24 cellular contexts compared by ENCODE assay signal in the genomic region with DNA sequence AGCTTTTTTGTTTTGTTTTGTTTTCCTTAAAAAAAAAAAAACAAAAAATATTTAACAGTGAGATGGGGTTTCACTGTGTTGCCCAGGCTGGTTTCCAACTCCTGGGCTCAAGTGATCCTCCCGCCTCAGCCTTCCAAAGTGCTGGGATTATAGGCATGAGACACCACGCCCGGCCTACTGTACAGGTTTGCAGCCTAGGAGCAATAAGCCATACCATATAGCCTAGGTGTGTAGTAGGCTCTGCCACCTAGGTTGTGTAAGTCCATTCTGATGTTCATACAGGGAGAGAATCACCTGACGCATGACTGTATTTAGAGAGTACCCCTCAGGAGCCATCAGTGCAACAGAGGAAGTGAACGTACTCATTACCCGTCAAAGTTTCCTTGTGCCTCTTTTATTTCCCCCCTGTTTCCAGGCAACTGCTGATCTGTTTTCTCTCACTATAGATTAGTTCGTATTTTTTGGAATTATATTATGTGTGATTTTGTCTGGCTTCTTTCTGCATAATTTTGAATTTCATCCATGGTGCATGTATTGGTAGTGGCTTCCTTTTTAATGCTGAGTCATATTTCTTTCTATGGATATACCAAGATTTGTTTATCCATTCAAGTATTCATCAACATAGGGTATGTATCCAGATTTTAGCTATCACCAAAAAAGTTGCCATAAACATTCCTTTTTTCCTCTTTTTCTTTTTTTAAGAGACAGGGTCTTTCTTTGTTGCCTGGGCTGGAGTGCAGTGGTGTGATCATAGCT. TPM values are rescaled to one million over a fixed set of nuclear protein-coding genes. Genes with fewer than 3 reads are reported as not detected.
DNase-seq lines count a peak whose midpoint lies in the region; ATAC-seq, FAIRE-seq and TF ChIP-seq lines count a peak whose summit lies in the region.
"Had no signal": no experiment of that assay in that cellular context is flagged by ENCODE, and none has a peak within 500 bp of the region (broad histone marks: within the 10 kb centered on the region; RNA-seq: fewer than 3 reads in every experiment).

No MANE protein-coding gene starts in this region.

- WGBS in K562 (ENCODE audit: insufficient coverage, low coverage, missing lambda C conversion rate), result 96% methylated on average over 7 of the region's 7 CpGs

- H3K9me3 ChIP-seq in CD8-positive, alpha-beta T cell (ENCODE audit: low read length), result no peaks in the 10 kb centered on the region
- H3K9me3 ChIP-seq in K562 (replicated peaks; ENCODE audit: control insufficient read depth, insufficient read depth, low read depth, low read length), result no peaks in the 10 kb centered on the region
- H3K9me3 ChIP-seq: BLaER1 had no signal

- peaks cover 3% of the 10 kb centered on the region for H3K4me1 Mint-ChIP-seq in CD8-positive, alpha-beta T cell (ENCODE audit: low read depth)
- H3K4me1 Mint-ChIP-seq in osteocyte (ENCODE audit: unreplicated experiment), result no peaks in the 10 kb centered on the region

- no peaks in the 10 kb centered on the region for H3K27me3 ChIP-seq in CD8-positive, alpha-beta T cell (ENCODE audit: insufficient read depth, low read length)
- no peaks in the 10 kb centered on the region for H3K27me3 ChIP-seq in K562 (ENCODE audit: control insufficient read depth in 2 of 2, insufficient read depth in 2 of 2, low read length in 2 of 2)
- H3K27me3 ChIP-seq: BLaER1 had no signal

- intact Hi-C loops in CD8-positive, alpha-beta T cell (cut with DNase I, micrococcal nuclease), result no loop called here
- intact Hi-C loops in K562 (cut with micrococcal nuclease), result no loop called here

- POLR2A ChIA-PET in CD8-positive, alpha-beta T cell (lab: Charles Lee), result no interaction called here
- POLR2A ChIA-PET in K562 (lab: Yijun Ruan, JAX), result interaction anchor here (0.6 to 2.2 kb wide), 2 partner anchors 10 to 220 kb away, joined by 3 to 7 read pairs; partner anchors contain the start of gene ACAD9

- BruUV-seq in K562 (replicated peaks; lab: Mats Ljungman, UMichigan), result no TSS peak

- H3K27ac Mint-ChIP-seq in CD8-positive, alpha-beta T cell, result peak overlapping the region; percentile 9
- H3K27ac Mint-ChIP-seq in osteocyte (ENCODE audit: unreplicated experiment), result peak overlapping the region; percentile 4

- no peak for TF ChIP-seq EP300 in K562 (IDR thresholded peaks at IDR 0.05; ENCODE audit: low read length)

- peaks cover under 1% of the 10 kb centered on the region for H3K4me1 ChIP-seq in CD8-positive, alpha-beta T cell (ENCODE audit: insufficient read depth, low read length)
- no peaks in the 10 kb centered on the region; a peak in 1 of 5 replicates for H3K4me1 ChIP-seq in K562 (replicated peaks in 1 of 2; ENCODE audit: control insufficient read depth in 2 of 2, insufficient read depth in 2 of 2, low read length in 2 of 2)

- H3K9me1 ChIP-seq in K562 (ENCODE audit: control insufficient read depth, insufficient read depth, low read length), result no peaks in the 10 kb centered on the region

- H3K36me3 Mint-ChIP-seq in CD8-positive, alpha-beta T cell, result peaks cover 53% of the 10 kb centered on the region
- H3K36me3 Mint-ChIP-seq in osteocyte (ENCODE audit: unreplicated experiment), result peaks cover 21% of the 10 kb centered on the region

- H3K36me3 ChIP-seq in CD8-positive, alpha-beta T cell (ENCODE audit: insufficient read depth, low read length), result peaks cover 9% of the 10 kb centered on the region
- peaks cover 43% of the 10 kb centered on the region; the same call in 2 of the 3 replicates for H3K36me3 ChIP-seq in K562 (ENCODE audit: control insufficient read depth, insufficient read depth, low read length)

- no peak overlapping the region for H3K4me3 Mint-ChIP-seq in CD8-positive, alpha-beta T cell
- H3K4me3 Mint-ChIP-seq in osteocyte (ENCODE audit: unreplicated experiment), result no peak overlapping the region
- H3K4me3 Mint-ChIP-seq: CD4-positive, alpha-beta memory T cell; IgD-negative memory B cell had no signal

- H3K27me3 Mint-ChIP-seq in CD8-positive, alpha-beta T cell (ENCODE audit: low read depth), result no peaks in the 10 kb centered on the region
- no peaks in the 10 kb centered on the region for H3K27me3 Mint-ChIP-seq in osteocyte (ENCODE audit: unreplicated experiment)
- H3K27me3 Mint-ChIP-seq: CD4-positive, alpha-beta memory T cell; IgD-negative memory B cell had no signal

- H3K4me2 ChIP-seq in K562 (ENCODE audit: insufficient read depth, low read length), result no peak overlapping the region
- H3K4me2 ChIP-seq: BLaER1 had no signal

- no peak overlapping the region for H3K4me3 ChIP-seq in CD8-positive, alpha-beta T cell (ENCODE audit: low read depth, low read length)
- H3K4me3 ChIP-seq in K562, result no peak overlapping the region
- H3K4me3 ChIP-seq: BLaER1 had no signal

- no peak for FAIRE-seq in K562 (lab: Jason Lieb, UNC)
- FAIRE-seq: GM12891, H1, HTR-8/SVneo had no signal

- no peak overlapping the region for H3K27ac ChIP-seq in CD8-positive, alpha-beta T cell (ENCODE audit: low read depth, low read length)
- H3K27ac ChIP-seq in K562 (ENCODE audit: extremely low read depth, low read depth, low read length), result no peak overlapping the region; the same call in 2 of the 3 replicates
- H3K27ac ChIP-seq: BLaER1 had no signal

- no peak for TF ChIP-seq POLR2A in K562 (conservative IDR thresholded peaks at IDR 0.05)

- no peak overlapping the region for H3K9ac ChIP-seq in K562 (ENCODE audit: insufficient read depth in 1 of 2, low read depth in 2 of 2, low read length in 2 of 2)
- H3K9ac ChIP-seq: BLaER1 had no signal

- no peaks in the 10 kb centered on the region for H3K9me3 Mint-ChIP-seq in CD8-positive, alpha-beta T cell
- H3K9me3 Mint-ChIP-seq in osteocyte (ENCODE audit: unreplicated experiment), result no peaks in the 10 kb centered on the region
- H3K9me3 Mint-ChIP-seq: CD4-positive, alpha-beta memory T cell; IgD-negative memory B cell had no signal

- peak; percentile 27 for DNase-seq in activated effector memory CD4-positive, alpha-beta T cell treated with anti-CD3 and anti-CD28 coated beads, Interleukin-2, amount 50 U/mL, for 16 hours
- DNase-seq in activated effector memory CD4-positive, alpha-beta T cell treated with Interleukin-2 at 50 U/mL for 16 hours, result no peak
- no peak for DNase-seq in CD8-positive, alpha-beta T cell
- DNase-seq in K562 (ENCODE audit: extremely low read depth in 1 of 4, low spot score in 3 of 4) (no peak), osteocyte (ENCODE audit: extremely low spot score, unreplicated experiment) (no peak), T-helper 2 cell (no peak)
- DNase-seq in effector CD8-positive, alpha-beta T cell (lab: John Stamatoyannopoulos, UW), result no peak
- DNase-seq: ACHN; CD4-positive, alpha-beta memory T cell; DMS153; Karpas-422; MV-4-11; NCI-H1105 treated with DMSO at 0.1 percent for 48 hours; NCI-H2029 treated with DMSO at 0.1 percent for 48 hours; NCI-H226; NCI-H510A treated with DMSO at 0.1 percent for 48 hours; NCI-H748 treated with DMSO at 0.1 percent for 48 hours; SIG-M5 had no signal

- CTCF ChIA-PET in CD8-positive, alpha-beta T cell (lab: Charles Lee), result interaction anchor here (1.0 kb wide), 1 partner anchor 94 kb away, joined by 3 read pairs; no protein-coding TSS in a partner anchor
- CTCF ChIA-PET in K562 (lab: Yijun Ruan, JAX; ENCODE audit: low intra/inter-chr PET ratio), result no interaction called here

- no peak overlapping the region for H2AFZ ChIP-seq in K562 (ENCODE audit: low read depth, low read length)

- no peak for ATAC-seq in CD8-positive, alpha-beta T cell
- ATAC-seq in K562 (no peak), GM21619 (IDR thresholded peaks at IDR 0.05; ENCODE audit: unreplicated experiment) (no peak)

- H4K20me1 ChIP-seq in K562 (replicated peaks; ENCODE audit: control insufficient read depth, insufficient read depth, low read length), result no peaks in the 10 kb centered on the region

- 0 out of 3 replicates have a peak, but pooled peaks cover under 1% of the 10 kb centered on the region for H3K79me2 ChIP-seq in K562 (ENCODE audit: control insufficient read depth, insufficient read depth, low read length)

- in situ Hi-C loops in K562 (cut with MboI), result no loop called here

- no peak for TF ChIP-seq CTCF in CD8-positive, alpha-beta T cell (IDR thresholded peaks at IDR 0.05)
- no peak for TF ChIP-seq CTCF in K562 (IDR thresholded peaks at IDR 0.05 in 2 of 3, conservative IDR thresholded peaks at IDR 0.05 in 1 of 3; ENCODE audit: insufficient read depth in 2 of 3, low read depth in 1 of 3, low read length in 3 of 3)
- no peak for TF ChIP-seq CTCF in osteocyte (IDR thresholded peaks at IDR 0.05)

- no peak for TF ChIP-seq RAD21 in K562 (CRISPR knock-in tag; conservative IDR thresholded peaks at IDR 0.05 in 1 of 2, IDR thresholded peaks at IDR 0.05 in 1 of 2)

TF ChIP-seq in K562, 482 proteins besides CTCF, POLR2A, EP300 and RAD21 (continues in another document):
- TF ChIP-seq MAFG (tag; conservative IDR thresholded peaks at IDR 0.05), result peak; percentile 59
- TF ChIP-seq NCOA1 (IDR thresholded peaks at IDR 0.05; ENCODE audit: low read depth), result no peak

RNA-seq across cellular contexts. Expression of gene ACAD9, which starts 9.9 kb away (rescaled TPM):
- total RNA-seq in CD8-positive, alpha-beta T cell, result 10 to 100 TPM; 43.1 to 47.1 TPM
- total RNA-seq in K562 (2011; cell fraction: chromatin; rRNA removed; ENCODE audit: low replicate concordance), result 67.4 and 149 TPM in 2 replicates
- 104 and 107 TPM in 2 replicates for total RNA-seq in K562 (2011; cell fraction: nucleolus; rRNA removed)
- 71.4 and 73.7 TPM in 2 replicates for total RNA-seq in K562 (2011; cell fraction: nucleoplasm; rRNA removed)
- total RNA-seq in K562 (2014; rRNA removed) (30.1 and 31.2 TPM in 2 replicates), K562 (2014; rRNA removed; fragmentation: Illumina TruSeq; extraction: Trizol) (16.1 and 17.5 TPM in 2 replicates), K562 (2015; rRNA removed; fragmentation: Illumina TruSeq; extraction: Trizol) (22.5 and 22.8 TPM in 2 replicates), K562 (2021) (30.3 and 32.6 TPM in 2 replicates), osteocyte (45.4 and 50.8 TPM in 2 replicates)
- polyA plus RNA-seq in K562 (2011; rRNA removed) (18.1 and 21.3 TPM in 2 replicates), K562 (2014; fragmentation: Illumina TruSeq; extraction: Trizol) (25.8 and 27.3 TPM in 2 replicates), K562 (2014; fragmentation: Nextera tagmentation; extraction: Ambion mirVana) (10 to 100 TPM; 10.2 to 11.2 TPM), K562 (2014; rRNA removed) (28.1 and 30.2 TPM in 2 replicates)
- 18.4 and 28.1 TPM in 2 replicates for polyA plus RNA-seq in K562 (2011; cell fraction: cytosol; rRNA removed)
- polyA plus RNA-seq in K562 (2011; cell fraction: nucleus; rRNA removed), result 56.6 and 83.3 TPM in 2 replicates
- polyA plus RNA-seq in K562 (2012), result 20.0 and 24.2 TPM in 2 replicates
- polyA minus RNA-seq in K562 (2011; rRNA and poly(A)+ RNA removed), result 20.4 and 22.3 TPM in 2 replicates
- polyA minus RNA-seq in K562 (2011; cell fraction: cytosol; rRNA and poly(A)+ RNA removed), result 12.1 and 14.0 TPM in 2 replicates
- polyA minus RNA-seq in K562 (2011; cell fraction: nucleus; rRNA and poly(A)+ RNA removed), result 48.0 and 48.9 TPM in 2 replicates
